ENCODE assay signal across 8 cellular contexts in the genomic region with DNA sequence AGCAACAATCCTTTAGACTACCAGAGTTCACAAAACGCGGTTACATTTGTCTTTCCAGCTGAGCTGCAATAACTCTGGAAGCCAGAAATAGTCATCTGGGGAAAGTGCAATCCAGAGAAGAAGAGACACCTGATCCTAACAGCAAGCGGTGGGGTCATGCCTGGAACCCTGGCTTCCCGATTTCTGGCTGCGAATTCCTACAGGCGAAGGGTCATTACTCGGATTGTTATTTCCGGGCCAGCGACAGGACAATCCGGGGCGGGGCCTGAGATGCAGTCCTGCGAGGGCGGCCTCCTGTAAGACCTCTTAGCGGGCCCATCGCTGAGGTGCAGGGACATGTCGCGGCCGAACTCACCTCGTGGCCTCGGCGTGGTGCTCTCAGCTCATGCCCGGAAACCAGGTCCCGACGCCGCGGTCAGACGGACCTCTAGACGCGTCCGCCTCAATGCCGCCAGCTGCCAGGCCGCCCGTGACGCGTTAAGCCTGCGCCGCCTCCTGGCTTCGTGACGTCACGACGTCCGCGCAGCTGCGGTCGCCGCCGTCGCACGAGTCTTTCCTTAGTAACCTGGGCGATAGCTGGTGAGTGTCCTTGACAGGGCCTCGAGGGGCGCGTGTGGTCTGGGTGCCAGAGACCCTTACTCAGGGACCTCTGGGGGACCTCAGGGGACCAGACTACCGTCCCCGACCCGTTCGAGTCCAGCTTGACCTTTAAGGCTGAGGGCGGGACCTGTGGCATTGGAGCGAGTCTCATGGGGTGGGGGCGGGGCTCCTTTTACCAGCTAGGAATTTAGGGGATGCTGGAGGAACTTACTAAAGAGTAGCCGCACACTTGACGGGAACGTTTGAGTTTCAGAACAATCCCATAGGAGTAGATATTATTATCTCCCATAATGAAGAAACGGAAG. TPM values are rescaled to one million over a fixed set of nuclear protein-coding genes. Genes with fewer than 3 reads are reported as not detected.
DNase-seq lines count a peak whose midpoint lies in the region; ATAC-seq and TF ChIP-seq lines count a peak whose summit lies in the region.

A gene with protein sequence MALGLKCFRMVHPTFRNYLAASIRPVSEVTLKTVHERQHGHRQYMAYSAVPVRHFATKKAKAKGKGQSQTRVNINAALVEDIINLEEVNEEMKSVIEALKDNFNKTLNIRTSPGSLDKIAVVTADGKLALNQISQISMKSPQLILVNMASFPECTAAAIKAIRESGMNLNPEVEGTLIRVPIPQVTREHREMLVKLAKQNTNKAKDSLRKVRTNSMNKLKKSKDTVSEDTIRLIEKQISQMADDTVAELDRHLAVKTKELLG (plus strand): TSS at position 523 of the 905 bp plus-strand sequence. CDS start 6,010 bp downstream, outside the sequence.
A gene with protein sequence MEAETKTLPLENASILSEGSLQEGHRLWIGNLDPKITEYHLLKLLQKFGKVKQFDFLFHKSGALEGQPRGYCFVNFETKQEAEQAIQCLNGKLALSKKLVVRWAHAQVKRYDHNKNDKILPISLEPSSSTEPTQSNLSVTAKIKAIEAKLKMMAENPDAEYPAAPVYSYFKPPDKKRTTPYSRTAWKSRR (minus strand): TSS at position 481 of the 905 bp plus-strand sequence. CDS start 3,348 bp downstream, outside the sequence.

- H3K4me3 ChIP-seq in AG04450 (ENCODE audit: low read depth, low read length) = peak within 1 kb of the TSS; percentile 97
- peak within 1 kb of the TSS; percentile 57 to 92 (median 82) for H3K4me3 ChIP-seq in spleen

- no peaks in the 10 kb centered on the region; the same call in 1 of the 2 replicates for H3K9me3 ChIP-seq in AG04450 (ENCODE audit: control insufficient read depth, insufficient read depth, low read length)
- H3K9me3 ChIP-seq in spleen = no peaks in the 10 kb centered on the region

- TF ChIP-seq POLR2A in spleen (IDR thresholded peaks at IDR 0.05) = peak; percentile 40 to 88 (median 53)

- POLR2A ChIA-PET in AG04450 (lab: Yijun Ruan, JAX) = interaction anchor here (0.5 to 1.5 kb wide), 5 partner anchors 25 to 727 kb away, joined by 3 to 14 read pairs (median 4); no protein-coding TSS in a partner anchor

- H3K4me1 ChIP-seq in spleen = peaks cover 26 to 73% (median 51%) of the 10 kb centered on the region in 6 donors

- H3K27me3 ChIP-seq in AG04450 (ENCODE audit: control insufficient read depth, insufficient read depth, low read length) (no peaks in the 10 kb centered on the region), spleen (replicated peaks in 1 of 7) (no peaks in the 10 kb centered on the region)

- no peak for TF ChIP-seq CTCF in AG04450 (IDR thresholded peaks at IDR 0.05; ENCODE audit: low read depth, low read length)
- TF ChIP-seq CTCF in spleen (IDR thresholded peaks at IDR 0.05 in 8 of 11, conservative IDR thresholded peaks at IDR 0.05 in 3 of 11) = peak in 2 of 11 experiments; percentile 6 to 7

- DNase-seq in AG04450 (ENCODE audit: low read depth, low spot score) (peak; percentile 65), NCI-H2227 (lab: John Stamatoyannopoulos, UW; ENCODE audit: unreplicated experiment) (peak; percentile 90), caudate nucleus (lab: John Stamatoyannopoulos, UW) (peak in 60 of 61 donors; percentile 36 to 93 (median 81)), inferior parietal cortex (ENCODE audit: extremely low spot score) (peak; percentile 90), spleen (peak; percentile 98)
- peak; percentile 67 to 84 (median 74) for DNase-seq in activated CD4-positive, CD25-positive, alpha-beta regulatory T cell (lab: John Stamatoyannopoulos, UW)

- CTCF ChIA-PET in AG04450 (lab: Charles Lee) = interaction anchor here (0.6 to 3.3 kb wide), 9 partner anchors 35 to 201 kb away, joined by 3 to 11 read pairs (median 3); no protein-coding TSS in a partner anchor

- intact Hi-C loops in spleen (cut with DNase I; ENCODE audit: low total_unique reads) = no loop called here

- ATAC-seq in GM18870 (IDR thresholded peaks at IDR 0.05; ENCODE audit: unreplicated experiment) (peak; percentile 75), HG03108 (IDR thresholded peaks at IDR 0.05; ENCODE audit: unreplicated experiment) (peak; percentile 77)

- H3K27ac ChIP-seq in AG04450 (ENCODE audit: low read depth, low read length) (peak within 1 kb of the TSS; percentile 86), caudate nucleus (ENCODE audit: low read depth, low read length) (peak within 1 kb of the TSS; percentile 95), spleen (peak within 1 kb of the TSS; percentile 81 to 96 (median 92))

- peaks cover 0 to 32% (median 18%) of the 10 kb centered on the region in 6 donors for H3K36me3 ChIP-seq in spleen

- WGBS in spleen, 5 donors = 0 to 1% (median 0%) methylated on average over 11 to 64 of the region's 64 CpGs

RNA-seq across cellular contexts. Expression of the first gene that starts in this region (rescaled TPM):
- polyA plus RNA-seq in AG04450 (2011; rRNA removed) (42.9 and 50.1 TPM in 2 replicates), spleen (10 to 100 TPM; 23.1 to 29.6 (median 24.7) TPM)
- 26.0 and 31.3 TPM in 2 replicates for polyA minus RNA-seq in AG04450 (2011; rRNA and poly(A)+ RNA removed)
- 10 to 100 TPM; 30.9 to 44.8 (median 39.7) TPM for total RNA-seq in spleen

RNA-seq across cellular contexts. Expression of the second gene that starts in this region (rescaled TPM):
- polyA plus RNA-seq in AG04450 (2011; rRNA removed) (27.5 and 38.6 TPM in 2 replicates), spleen (1 to 10 TPM; 4.2 to 7.5 (median 6.8) TPM)
- polyA minus RNA-seq in AG04450 (2011; rRNA and poly(A)+ RNA removed) = 13.1 and 16.1 TPM in 2 replicates
- 10 to 100 TPM; 10.0 to 21.5 (median 18.1) TPM for total RNA-seq in spleen

Comparison
In these comparisons a context has a peak if more than half of its experiments do, and no peak if none do; other contexts are left out.
1. Peak in every context shown above with its lines: DNase-seq, ATAC-seq, H3K4me3 ChIP-seq and H3K27ac ChIP-seq.